Comparison of ENCODE assay signal across 1 cellular context in genomic region chr2:152445375-152445774, GRCh38.
TF ChIP-seq lines count a peak whose summit lies in the region.

No MANE protein-coding gene starts in this region.

TF ChIP-seq in GM12878, 131 proteins besides CTCF, POLR2A, EP300 and RAD21 (continued from another document):
- no peak for TF ChIP-seq ZNF687 (IDR thresholded peaks at IDR 0.05)
- TF ChIP-seq EZH2 (IDR thresholded peaks at IDR 0.05; ENCODE audit: borderline replicate concordance, control insufficient read depth, low read depth, low read length), result no peak
- TF ChIP-seq ATF7 (IDR thresholded peaks at IDR 0.05; ENCODE audit: low read depth), result no peak
- TF ChIP-seq HDGF (IDR thresholded peaks at IDR 0.05), result no peak
- no peak for TF ChIP-seq BCL11A (IDR thresholded peaks at IDR 0.05; ENCODE audit: low read depth, low read length)
- TF ChIP-seq MAX (IDR thresholded peaks at IDR 0.05; ENCODE audit: low read depth, low read length), result no peak
- TF ChIP-seq RBBP5 (conservative IDR thresholded peaks at IDR 0.05), result no peak
- no peak for TF ChIP-seq HCFC1 (IDR thresholded peaks at IDR 0.05; ENCODE audit: low read length)
- TF ChIP-seq SUPT20H (IDR thresholded peaks at IDR 0.05; ENCODE audit: borderline replicate concordance, control insufficient read depth, low read depth, low read length), result no peak
- TF ChIP-seq, protein P1, sequence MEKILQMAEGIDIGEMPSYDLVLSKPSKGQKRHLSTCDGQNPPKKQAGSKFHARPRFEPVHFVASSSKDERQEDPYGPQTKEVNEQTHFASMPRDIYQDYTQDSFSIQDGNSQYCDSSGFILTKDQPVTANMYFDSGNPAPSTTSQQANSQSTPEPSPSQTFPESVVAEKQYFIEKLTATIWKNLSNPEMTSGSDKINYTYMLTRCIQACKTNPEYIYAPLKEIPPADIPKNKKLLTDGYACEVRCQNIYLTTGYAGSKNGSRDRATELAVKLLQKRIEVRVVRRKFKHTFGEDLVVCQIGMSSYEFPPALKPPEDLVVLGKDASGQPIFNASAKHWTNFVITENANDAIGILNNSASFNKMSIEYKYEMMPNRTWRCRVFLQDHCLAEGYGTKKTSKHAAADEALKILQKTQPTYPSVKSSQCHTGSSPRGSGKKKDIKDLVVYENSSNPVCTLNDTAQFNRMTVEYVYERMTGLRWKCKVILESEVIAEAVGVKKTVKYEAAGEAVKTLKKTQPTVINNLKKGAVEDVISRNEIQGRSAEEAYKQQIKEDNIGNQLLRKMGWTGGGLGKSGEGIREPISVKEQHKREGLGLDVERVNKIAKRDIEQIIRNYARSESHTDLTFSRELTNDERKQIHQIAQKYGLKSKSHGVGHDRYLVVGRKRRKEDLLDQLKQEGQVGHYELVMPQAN (conservative IDR thresholded peaks at IDR 0.05), result no peak
